Comparison of ENCODE assay signal across 7 cellular contexts in genomic region chr3:46098319-46098761, GRCh38.
DNase-seq lines count a peak whose midpoint lies in the region; ATAC-seq and TF ChIP-seq lines count a peak whose summit lies in the region.

No MANE protein-coding gene starts in this region.

- peak; percentile 35 for DNase-seq in GM19240 (ENCODE audit: insufficient read length, low spot score)
- peak; percentile 91 for DNase-seq in activated CD4-positive, alpha-beta T cell treated with anti-CD3 and anti-CD28 coated beads, Interleukin-2, amount 10 ng/mL, durations not matched to agents 24 days and 14 days
- DNase-seq in fibroblast of villous mesenchyme (ENCODE audit: low read depth): peak; percentile 91
- peak; percentile 21 to 56 for DNase-seq in stimulated activated CD8-positive, alpha-beta memory T cell treated with anti-CD3 and anti-CD28 coated beads, Interleukin-7, amount 100 ng/mL, for 48 hours (ENCODE audit: extremely low read depth in 1 of 2, low read depth in 1 of 2)
- DNase-seq in HT-29 (ENCODE audit: low spot score): no peak
- DNase-seq in HK-2 (ENCODE audit: unreplicated experiment): no peak

- TF ChIP-seq CTCF in fibroblast of villous mesenchyme (IDR thresholded peaks at IDR 0.05; ENCODE audit: insufficient read depth, low read depth, low read length): no peak

- peaks cover 17% of the 10 kb centered on the region for H3K9me3 Mint-ChIP-seq in activated CD4-positive, alpha-beta T cell treated with anti-CD3 and anti-CD28 coated beads, Interleukin-2, amount 10 ng/mL, durations not matched to agents 24 days and 14 days

- H3K36me3 Mint-ChIP-seq in activated CD4-positive, alpha-beta T cell treated with anti-CD3 and anti-CD28 coated beads, Interleukin-2, amount 10 ng/mL, durations not matched to agents 24 days and 14 days (ENCODE audit: low read depth): peaks cover 27% of the 10 kb centered on the region

- H3K4me3 Mint-ChIP-seq in activated CD4-positive, alpha-beta T cell treated with anti-CD3 and anti-CD28 coated beads, Interleukin-2, amount 10 ng/mL, durations not matched to agents 24 days and 14 days: peak overlapping the region; percentile 71

- H3K27ac Mint-ChIP-seq in activated CD4-positive, alpha-beta T cell treated with anti-CD3 and anti-CD28 coated beads, Interleukin-2, amount 10 ng/mL, durations not matched to agents 24 days and 14 days: peak overlapping the region; percentile 92

- H3K4me3 ChIP-seq in fibroblast of villous mesenchyme (ENCODE audit: low read depth, low read length): no peak overlapping the region

- peaks cover 11% of the 10 kb centered on the region for H3K27me3 Mint-ChIP-seq in activated CD4-positive, alpha-beta T cell treated with anti-CD3 and anti-CD28 coated beads, Interleukin-2, amount 10 ng/mL, durations not matched to agents 24 days and 14 days

- intact Hi-C loops in activated CD4-positive, alpha-beta T cell treated with anti-CD3 and anti-CD28 coated beads, Interleukin-2, amount 10 ng/mL, durations not matched to agents 24 days and 14 days (cut with micrococcal nuclease): loop anchor here (1.0 to 10.0 kb wide), 9 partner anchors 8 to 994 kb away; partner anchors contain the start of genes CCR1, CCR2 and CCR5

- H3K4me1 Mint-ChIP-seq in activated CD4-positive, alpha-beta T cell treated with anti-CD3 and anti-CD28 coated beads, Interleukin-2, amount 10 ng/mL, durations not matched to agents 24 days and 14 days: peaks cover 59% of the 10 kb centered on the region

- ATAC-seq in HG03175 (IDR thresholded peaks at IDR 0.05; ENCODE audit: unreplicated experiment): peak; percentile 45

Comparison
In these comparisons a context has a peak if more than half of its experiments do, and no peak if none do; other contexts are left out.
1. DNase-seq: peak in GM19240 (single experiment), activated CD4-positive, alpha-beta T cell treated with anti-CD3 and anti-CD28 coated beads, Interleukin-2, amount 10 ng/mL, durations not matched to agents 24 days and 14 days (single experiment), fibroblast of villous mesenchyme (single experiment) and stimulated activated CD8-positive, alpha-beta memory T cell treated with anti-CD3 and anti-CD28 coated beads, Interleukin-7, amount 100 ng/mL, for 48 hours (2 of 2); none in HT-29 (single experiment) and HK-2 (single experiment).